1 cellular context compared by ENCODE assay signal in genomic region chrX:63050225-63050624, GRCh38.
TF ChIP-seq lines count a peak whose summit lies in the region.

No MANE protein-coding gene starts in this region.

TF ChIP-seq in GM12891, 5 proteins besides CTCF, POLR2A, EP300 and RAD21 (continued from another document):
- TF ChIP-seq PAX5 (IDR thresholded peaks at IDR 0.05; ENCODE audit: insufficient read depth, low read length, severe bottlenecking) (no peak), SPI1 (IDR thresholded peaks at IDR 0.05; ENCODE audit: low read depth, low read length) (no peak)
